ENCODE assay signal across 14 cellular contexts in genomic region chr9:132547052-132547431, GRCh38. TPM values are rescaled to one million over a fixed set of nuclear protein-coding genes. Genes with fewer than 3 reads are reported as not detected.
A peak's percentile ranks its signal among the peaks of the same experiment; 100 is the strongest.
DNase-seq lines count a peak whose midpoint lies in the region; ATAC-seq and TF ChIP-seq lines count a peak whose summit lies in the region.
"Had no signal": no experiment of that assay in that cellular context is flagged by ENCODE, and none has a peak within 500 bp of the region (broad histone marks: within the 10 kb centered on the region; RNA-seq: fewer than 3 reads in every experiment).

No MANE protein-coding gene starts in this region.

- peak overlapping the region; percentile 56; the same call in 1 of the 2 replicates for H3K4me3 ChIP-seq in GM23338
- peak overlapping the region; percentile 46 for H3K4me3 ChIP-seq in OCI-LY1 (ENCODE audit: low read depth, low read length, poor library complexity, severe bottlenecking)
- no peak overlapping the region for H3K4me3 ChIP-seq in endodermal cell (ENCODE audit: low read length)
- no peak overlapping the region for H3K4me3 ChIP-seq in trophoblast cell (ENCODE audit: low read depth, low read length)
- H3K4me3 ChIP-seq: PC-9 had no signal

- H3K4ac ChIP-seq in trophoblast cell (ENCODE audit: low read depth, low read length), result no peak overlapping the region

- no peak overlapping the region for H2BK5ac ChIP-seq in trophoblast cell (ENCODE audit: low read depth, low read length, poor library complexity)

- H4K91ac ChIP-seq in trophoblast cell (ENCODE audit: low read depth, low read length), result no peak overlapping the region

- H4K12ac ChIP-seq in trophoblast cell (ENCODE audit: low read depth, low read length), result no peak overlapping the region

- no peak overlapping the region for H2BK120ac ChIP-seq in trophoblast cell (ENCODE audit: insufficient read depth, low read length, poor library complexity)

- no peak overlapping the region for H2BK12ac ChIP-seq in trophoblast cell (ENCODE audit: low read length)

- intact Hi-C loops in posterior vena cava (cut with DNase I), result no loop called here

- DNase-seq in GM23338 (ENCODE audit: low spot score) (no peak), endodermal cell (no peak), posterior vena cava (ENCODE audit: low spot score) (peak; percentile 65), trophoblast cell (no peak), dedifferentiated amniotic fluid mesenchymal stem cell (ENCODE audit: extremely low spot score) (no peak)
- DNase-seq: DMS153, HCEC 1CT, NCI-H2107, NCI-H226, PC-9 had no signal

- H3K9ac ChIP-seq in OCI-LY1 (ENCODE audit: low read length) (peak overlapping the region; percentile 55; the same call in 1 of the 2 replicates), endodermal cell (ENCODE audit: extremely low read depth, low read length, poor library complexity, severe bottlenecking) (no peak overlapping the region), trophoblast cell (ENCODE audit: low read length) (no peak overlapping the region)

- no peak overlapping the region for H3K18ac ChIP-seq in trophoblast cell (ENCODE audit: low read length)

- no peaks in the 10 kb centered on the region for H3K79me2 ChIP-seq in GM23338 (replicated peaks; ENCODE audit: insufficient read depth)
- H3K79me2 ChIP-seq in OCI-LY1 (ENCODE audit: insufficient read depth, low read length), result no peaks in the 10 kb centered on the region
- no peaks in the 10 kb centered on the region for H3K79me2 ChIP-seq in trophoblast cell (ENCODE audit: control insufficient read depth, insufficient read depth, low read length, poor library complexity)

- H3K4me1 Mint-ChIP-seq in GM23338 (peaks cover 24% of the 10 kb centered on the region), endodermal cell (peaks cover 19% of the 10 kb centered on the region)

- H3K23ac ChIP-seq in trophoblast cell (ENCODE audit: low read length), result no peak overlapping the region

- peak overlapping the region; percentile 89; the same call in 1 of the 2 replicates for H3K4me2 ChIP-seq in GM23338
- H3K4me2 ChIP-seq in OCI-LY1 (ENCODE audit: low read length), result peak overlapping the region; percentile 64; the same call in 1 of the 2 replicates
- H3K4me2 ChIP-seq in trophoblast cell (ENCODE audit: low read length), result no peak overlapping the region
- H3K4me2 ChIP-seq: PC-9 had no signal

- 83 to 88% methylated on average over 6 to 7 of the region's 7 CpGs for WGBS in endodermal cell (ENCODE audit: insufficient coverage in 1 of 2, insufficient read length in 1 of 2), 2 experiments
- WGBS in trophoblast cell (ENCODE audit: extremely low coverage, insufficient coverage, insufficient read length), result no CpG with 5 or more reads among the region's 7 CpGs

- H3K27ac Mint-ChIP-seq in GM23338, result no peak overlapping the region
- H3K27ac Mint-ChIP-seq in endodermal cell, result no peak overlapping the region

- H3K27ac ChIP-seq in GM23338 (ENCODE audit: low read depth) (no peak overlapping the region), OCI-LY1 (ENCODE audit: low read depth, low read length, poor library complexity, severe bottlenecking) (peak overlapping the region; percentile 97), endodermal cell (ENCODE audit: low read depth, low read length) (peak overlapping the region; percentile 86), trophoblast cell (ENCODE audit: low read depth, low read length) (no peak overlapping the region)
- H3K27ac ChIP-seq: PC-9, SJCRH30 had no signal

- H4K8ac ChIP-seq in trophoblast cell (ENCODE audit: low read depth, low read length), result no peak overlapping the region

- ATAC-seq in GM23338 (no peak), HG03439 (IDR thresholded peaks at IDR 0.05; ENCODE audit: unreplicated experiment) (no peak)

- no peaks in the 10 kb centered on the region for H3K9me3 Mint-ChIP-seq in GM23338
- H3K9me3 Mint-ChIP-seq in endodermal cell, result no peaks in the 10 kb centered on the region

- H3K9me3 ChIP-seq in OCI-LY1 (ENCODE audit: low read length) (no peaks in the 10 kb centered on the region), endodermal cell (ENCODE audit: control insufficient read depth, low read length) (no peaks in the 10 kb centered on the region), trophoblast cell (ENCODE audit: insufficient read depth, low read depth, low read length) (peaks cover 4% of the 10 kb centered on the region)
- H3K9me3 ChIP-seq: SJCRH30 had no signal

- H3F3A ChIP-seq in GM23338 (replicated peaks; ENCODE audit: low read depth), result no peaks in the 10 kb centered on the region
- H3F3A ChIP-seq in OCI-LY1 (ENCODE audit: insufficient read depth, low read length), result no peaks in the 10 kb centered on the region

- H3K36me3 Mint-ChIP-seq in GM23338 (ENCODE audit: low read depth) (no peaks in the 10 kb centered on the region; the same call in 2 of the 3 replicates), endodermal cell (ENCODE audit: low read depth) (no peaks in the 10 kb centered on the region)

- peaks cover 17% of the 10 kb centered on the region for H3K27me3 Mint-ChIP-seq in GM23338 (ENCODE audit: insufficient read depth, low read depth, poor library complexity)
- H3K27me3 Mint-ChIP-seq in endodermal cell (ENCODE audit: insufficient read depth), result peaks cover 7% of the 10 kb centered on the region

- H3K4me3 Mint-ChIP-seq in GM23338 (peak overlapping the region; percentile 74; the same call in 2 of the 3 replicates), endodermal cell (no peak overlapping the region)

- H3K79me1 ChIP-seq in trophoblast cell (ENCODE audit: low read length), result no peaks in the 10 kb centered on the region

- no peak overlapping the region for H2AK5ac ChIP-seq in trophoblast cell (ENCODE audit: low read length)

- no peaks in the 10 kb centered on the region; the same call in 1 of the 2 replicates for H3K4me1 ChIP-seq in GM23338 (ENCODE audit: insufficient read depth)
- H3K4me1 ChIP-seq in OCI-LY1 (ENCODE audit: insufficient read depth, low read length, severe bottlenecking), result peaks cover 52% of the 10 kb centered on the region
- no peaks in the 10 kb centered on the region for H3K4me1 ChIP-seq in endodermal cell (ENCODE audit: control insufficient read depth, insufficient read depth, low read length)
- H3K4me1 ChIP-seq in trophoblast cell (ENCODE audit: control insufficient read depth in 1 of 2, insufficient read depth in 2 of 2, low read length in 2 of 2), result peaks cover 4 to 5% of the 10 kb centered on the region in 2 experiments

- H3K27me3 ChIP-seq in GM23338 (ENCODE audit: insufficient read depth) (no peaks in the 10 kb centered on the region), OCI-LY1 (ENCODE audit: insufficient read depth, low read length) (peaks cover 8% of the 10 kb centered on the region; the same call in 1 of the 2 replicates), endodermal cell (ENCODE audit: control insufficient read depth, insufficient read depth, low read length, poor library complexity, severe bottlenecking) (no peaks in the 10 kb centered on the region), trophoblast cell (ENCODE audit: insufficient read depth, low read length) (no peaks in the 10 kb centered on the region)

- no peak for TF ChIP-seq CTCF in GM23338 (conservative IDR thresholded peaks at IDR 0.05; ENCODE audit: low read depth in 2 of 2)
- no peak for TF ChIP-seq CTCF in OCI-LY1 (IDR thresholded peaks at IDR 0.05; ENCODE audit: low read length)
- no peak for TF ChIP-seq CTCF in endodermal cell (conservative IDR thresholded peaks at IDR 0.05)

- no peaks in the 10 kb centered on the region for H4K20me1 ChIP-seq in GM23338 (replicated peaks; ENCODE audit: insufficient read depth)
- H4K20me1 ChIP-seq in OCI-LY1 (ENCODE audit: insufficient read depth, low read length), result no peaks in the 10 kb centered on the region

- H3K9me2 ChIP-seq in GM23338 (ENCODE audit: insufficient read depth), result no peaks in the 10 kb centered on the region
- H3K9me2 ChIP-seq in OCI-LY1 (ENCODE audit: low read depth, low read length), result no peaks in the 10 kb centered on the region

- H3K36me3 ChIP-seq in GM23338 (ENCODE audit: insufficient read depth) (no peaks in the 10 kb centered on the region), OCI-LY1 (ENCODE audit: insufficient read depth, low read length) (no peaks in the 10 kb centered on the region), endodermal cell (ENCODE audit: control insufficient read depth, insufficient read depth, low read length) (no peaks in the 10 kb centered on the region), trophoblast cell (ENCODE audit: control insufficient read depth in 1 of 2, insufficient read depth in 2 of 2, low read length in 2 of 2) (no peaks in the 10 kb centered on the region)
- H3K36me3 ChIP-seq: SJCRH30 had no signal

- H2AFZ ChIP-seq in GM23338, result peak overlapping the region; percentile 100
- no peak overlapping the region for H2AFZ ChIP-seq in OCI-LY1 (ENCODE audit: low read length)
- H2AFZ ChIP-seq in trophoblast cell (ENCODE audit: insufficient read depth, low read length, poor library complexity), result no peak overlapping the region
- H2AFZ ChIP-seq: PC-9 had no signal

- H3K14ac ChIP-seq in trophoblast cell (ENCODE audit: low read length), result no peak overlapping the region

TF ChIP-seq in GM23338, 12 proteins besides CTCF, POLR2A, EP300 and RAD21 (continues in another document):
- TF ChIP-seq ZNF114 (CRISPR knock-in tag; IDR thresholded peaks at IDR 0.05) (no peak), EZH2 (IDR thresholded peaks at IDR 0.05; ENCODE audit: low read depth, unreplicated experiment) (no peak)

RNA-seq across cellular contexts. Expression of gene BARHL1, which starts 35.4 kb away (rescaled TPM):
- total RNA-seq in GM23338 (2014; rRNA removed; shearing (Covaris generic)), result not detected in 2 replicates
- polyA plus RNA-seq in GM23338 (2016; fragmentation: Nextera tagmentation; extraction: Ambion mirVana), result not detected in 2 replicates
- total RNA-seq in endodermal cell (not detected), posterior vena cava (not detected)
- polyA plus RNA-seq in endodermal cell (2013, experiment 1 of 2), result 5.0 TPM
- polyA plus RNA-seq in endodermal cell (2013, experiment 2 of 2), result 4.5 TPM
- polyA plus RNA-seq in trophoblast cell (2013), result not detected in 2 replicates
- total RNA-seq: LHCN-M2, PC-9, SJCRH30 had no signal

Comparison
In these comparisons a context has a peak if more than half of its experiments do, and no peak if none do; other contexts are left out.
1. H3K27ac ChIP-seq: peak in OCI-LY1 (single experiment) and endodermal cell (single experiment); none in GM23338 (single experiment) and trophoblast cell (single experiment).
2. H3K4me3 ChIP-seq: peak in GM23338 (single experiment) and OCI-LY1 (single experiment); none in endodermal cell (single experiment) and trophoblast cell (single experiment).